In genomic region chr11:120613264-120614226, GRCh38 we compare ENCODE assay signal across 9 cellular contexts.
A peak's percentile ranks its signal among the peaks of the same experiment; 100 is the strongest.
DNase-seq lines count a peak whose midpoint lies in the region; ATAC-seq, FAIRE-seq and TF ChIP-seq lines count a peak whose summit lies in the region.
"Had no signal": no experiment of that assay in that cellular context is flagged by ENCODE, and none has a peak within 500 bp of the region (broad histone marks: within the 10 kb centered on the region; RNA-seq: fewer than 3 reads in every experiment).

No MANE protein-coding gene starts in this region.

- H3K4me3 ChIP-seq in A549 = no peak overlapping the region
- H3K4me3 ChIP-seq in HEK293 (ENCODE audit: low read depth, low read length) = no peak overlapping the region
- no peak overlapping the region for H3K4me3 ChIP-seq in gastroesophageal sphincter
- H3K4me3 ChIP-seq: vagina had no signal

- peak overlapping the region in 1 of 2 experiments; percentile 64; a peak in 3 of 6 replicates for H3K27ac ChIP-seq in A549
- H3K27ac ChIP-seq in HEK293 (ENCODE audit: extremely low read depth, low read depth, low read length) = no peak overlapping the region
- H3K27ac ChIP-seq in gastroesophageal sphincter = no peak overlapping the region
- H3K27ac ChIP-seq: vagina had no signal

- POLR2A ChIA-PET in A549 (lab: Yijun Ruan, JAX) (no interaction called here), HEK293 (lab: Yijun Ruan, JAX) (no interaction called here)

- 60% methylated on average over 5 of the region's 6 CpGs for WGBS in A549 (ENCODE audit: missing lambda C conversion rate)
- 60 to 81% methylated on average over 1 to 2 of the region's 6 CpGs for WGBS in gastroesophageal sphincter (ENCODE audit: low coverage in 1 of 2), 2 donors

- peak; percentile 27 to 52; a peak in 2 of 6 replicates for ATAC-seq in A549
- peak; percentile 77 for ATAC-seq in HG03571 (IDR thresholded peaks at IDR 0.05; ENCODE audit: unreplicated experiment)
- ATAC-seq in gastroesophageal sphincter = no peak

- H3K27me3 ChIP-seq in gastroesophageal sphincter = peaks cover 16% of the 10 kb centered on the region
- H3K27me3 ChIP-seq: vagina had no signal

- TF ChIP-seq RAD21 in A549 (conservative IDR thresholded peaks at IDR 0.05 in 1 of 2, IDR thresholded peaks at IDR 0.05 in 1 of 2) = no peak

- peak overlapping the region; percentile 51 for H3K4me2 ChIP-seq in A549

- TF ChIP-seq POLR2A in A549 (IDR thresholded peaks at IDR 0.05; ENCODE audit: low read length) = no peak
- peak; percentile 24 for TF ChIP-seq POLR2A in GM18951 (IDR thresholded peaks at IDR 0.05; ENCODE audit: extremely low read depth, insufficient read depth, insufficient read length)
- no peak for TF ChIP-seq POLR2A in gastroesophageal sphincter (IDR thresholded peaks at IDR 0.05)

- H3K36me3 ChIP-seq in HEK293 (ENCODE audit: control insufficient read depth in 2 of 2, insufficient read depth in 1 of 2, low read length in 2 of 2) (no peaks in the 10 kb centered on the region), gastroesophageal sphincter (no peaks in the 10 kb centered on the region)
- H3K36me3 ChIP-seq: vagina had no signal

- DNase-seq in A549 (ENCODE audit: low read depth in 1 of 2, low spot score in 1 of 2) (no peak), medulla oblongata (ENCODE audit: extremely low spot score) (no peak), NCI-H524 treated with DMSO at 0.1 percent for 48 hours (lab: John Stamatoyannopoulos, UW) (no peak), hepatic stellate cell (ENCODE audit: low spot score) (no peak)

- TF ChIP-seq CTCF in A549 (IDR thresholded peaks at IDR 0.05) (no peak), HEK293 (tag by site-specific recombination; IDR thresholded peaks at IDR 0.05) (no peak), gastroesophageal sphincter (IDR thresholded peaks at IDR 0.05) (no peak)

- in situ Hi-C loops in GM18951 (cut with MboI; ENCODE audit: low sequenced_read_pairs, unreplicated experiment) = no loop called here

- H3K9me3 ChIP-seq in A549 (peaks cover 9% of the 10 kb centered on the region; the same call in 1 of the 3 replicates), HEK293 (ENCODE audit: control insufficient read depth, insufficient read depth, low read depth, low read length) (no peaks in the 10 kb centered on the region), gastroesophageal sphincter (peaks cover 0 to 13% (median 0%) of the 10 kb centered on the region in 3 donors)
- H3K9me3 ChIP-seq: vagina had no signal

- H3K4me1 ChIP-seq in A549 (peaks cover 16% of the 10 kb centered on the region), HEK293 (ENCODE audit: control insufficient read depth, insufficient read depth, low read length) (no peaks in the 10 kb centered on the region; the same call in 1 of the 2 replicates), gastroesophageal sphincter (peaks cover 0 to 20% (median 6%) of the 10 kb centered on the region in 3 donors)

- TF ChIP-seq EP300 in A549 (IDR thresholded peaks at IDR 0.05) = no peak
- TF ChIP-seq EP300 in gastroesophageal sphincter (IDR thresholded peaks at IDR 0.05) = no peak

- no peak for FAIRE-seq in A549 (lab: Jason Lieb, UNC)

- CTCF ChIA-PET in A549 (lab: Yijun Ruan, JAX) = no interaction called here
- CTCF ChIA-PET in HEK293 (lab: Yijun Ruan, JAX) = no interaction called here

TF ChIP-seq in A549, 52 proteins besides CTCF, POLR2A, EP300 and RAD21:
- TF ChIP-seq ESRRA (IDR thresholded peaks at IDR 0.05; ENCODE audit: borderline replicate concordance, low read length) = no peak
- no peak for TF ChIP-seq PBX3 (IDR thresholded peaks at IDR 0.05)
- TF ChIP-seq EHMT2 (IDR thresholded peaks at IDR 0.05; ENCODE audit: low read depth) = no peak
TF ChIP-seq in A549: peak in this region for 0.

TF ChIP-seq in HEK293, 187 proteins besides CTCF, POLR2A, EP300 and RAD21:
- TF ChIP-seq ZNF692 (tag by site-specific recombination; IDR thresholded peaks at IDR 0.05) (no peak), ZNF76 (tag by site-specific recombination; IDR thresholded peaks at IDR 0.05; ENCODE audit: borderline replicate concordance, low read depth) (no peak), KLF9 (tag by site-specific recombination; IDR thresholded peaks at IDR 0.05; ENCODE audit: low read depth) (no peak), ZNF10 (tag by site-specific recombination; IDR thresholded peaks at IDR 0.05) (no peak), SETDB1 (IDR thresholded peaks at IDR 0.05; ENCODE audit: insufficient read length, low read length) (no peak), ZNF621 (tag by site-specific recombination; IDR thresholded peaks at IDR 0.05) (no peak), ZNF623 (tag by site-specific recombination; IDR thresholded peaks at IDR 0.05) (no peak), ZBTB17 (tag by site-specific recombination; IDR thresholded peaks at IDR 0.05) (peak; percentile 52; the same call in 1 of the 2 replicates), ZSCAN5A (tag by site-specific recombination; IDR thresholded peaks at IDR 0.05) (no peak)
